In genomic region chr1:24567792-24568388, GRCh38 we compare ENCODE assay signal across 1 cellular context.
TF ChIP-seq lines count a peak whose summit lies in the region.

No MANE protein-coding gene starts in this region.

TF ChIP-seq in HepG2, 621 proteins besides CTCF, POLR2A, EP300 and RAD21 (continued from another document and continues in another):
- TF ChIP-seq TCF12 (IDR thresholded peaks at IDR 0.05) (no peak), TCF12 (CRISPR knock-in tag; IDR thresholded peaks at IDR 0.05) (peak; percentile 83; the same call in 1 of the 2 replicates), KMT2B (CRISPR knock-in tag; IDR thresholded peaks at IDR 0.05) (peak; percentile 68; the same call in 1 of the 2 replicates), ATF7 (IDR thresholded peaks at IDR 0.05) (no peak), ATF7 (CRISPR knock-in tag; IDR thresholded peaks at IDR 0.05) (no peak), AKNA (CRISPR knock-in tag; IDR thresholded peaks at IDR 0.05; ENCODE audit: borderline replicate concordance) (no peak), ZNF619 (CRISPR knock-in tag; IDR thresholded peaks at IDR 0.05) (peak; percentile 79; the same call in 1 of the 2 replicates), MIER2 (CRISPR knock-in tag; IDR thresholded peaks at IDR 0.05) (no peak; the same call in 1 of the 2 replicates), NCOA5 (CRISPR knock-in tag; IDR thresholded peaks at IDR 0.05) (no peak), RFXAP (CRISPR knock-in tag; IDR thresholded peaks at IDR 0.05; ENCODE audit: borderline replicate concordance) (no peak), KDM6A (CRISPR knock-in tag; IDR thresholded peaks at IDR 0.05; ENCODE audit: low read depth) (peak; percentile 98; the same call in 1 of the 2 replicates), HNF4G (IDR thresholded peaks at IDR 0.05; ENCODE audit: borderline replicate concordance, low read depth, low read length) (peak; percentile 90), HNF4G (CRISPR knock-in tag; IDR thresholded peaks at IDR 0.05; ENCODE audit: borderline replicate concordance, low read depth) (peak; percentile 91), PCBP1 (IDR thresholded peaks at IDR 0.05; ENCODE audit: borderline replicate concordance, low read depth, low read length) (no peak), ZNF607 (CRISPR knock-in tag; IDR thresholded peaks at IDR 0.05; ENCODE audit: borderline replicate concordance) (no peak), FOXM1 (CRISPR knock-in tag; IDR thresholded peaks at IDR 0.05) (no peak), MLX (CRISPR knock-in tag; IDR thresholded peaks at IDR 0.05) (peak; percentile 85), ZNF331 (CRISPR knock-in tag; IDR thresholded peaks at IDR 0.05) (peak; percentile 86), PTBP1 (IDR thresholded peaks at IDR 0.05; ENCODE audit: low read depth, low read length, poor library complexity, severe bottlenecking) (no peak), SMARCE1 (IDR thresholded peaks at IDR 0.05; ENCODE audit: borderline replicate concordance) (no peak), ZSCAN9 (CRISPR knock-in tag; IDR thresholded peaks at IDR 0.05; ENCODE audit: borderline replicate concordance) (peak; percentile 70), ZHX1 (CRISPR knock-in tag; IDR thresholded peaks at IDR 0.05; ENCODE audit: low read depth) (0 out of 2 replicates have a peak, but pooled peaks have one; percentile 51), YEATS4 (CRISPR knock-in tag; IDR thresholded peaks at IDR 0.05; ENCODE audit: borderline replicate concordance) (peak; percentile 34; the same call in 1 of the 2 replicates), MEIS2 (CRISPR knock-in tag; IDR thresholded peaks at IDR 0.05) (peak; percentile 96), ZNF30 (CRISPR knock-in tag; IDR thresholded peaks at IDR 0.05) (no peak), HBP1 (CRISPR knock-in tag; IDR thresholded peaks at IDR 0.05; ENCODE audit: low read depth) (no peak), GZF1 (CRISPR knock-in tag; IDR thresholded peaks at IDR 0.05) (0 out of 2 replicates have a peak, but pooled peaks have one; percentile 46), HMG20B (CRISPR knock-in tag; conservative IDR thresholded peaks at IDR 0.05) (peak; percentile 78), POGZ (CRISPR knock-in tag; IDR thresholded peaks at IDR 0.05) (peak; percentile 83), ZNF20 (CRISPR knock-in tag; IDR thresholded peaks at IDR 0.05) (no peak), ZNF251 (CRISPR knock-in tag; IDR thresholded peaks at IDR 0.05) (no peak), ZNF605 (CRISPR knock-in tag; IDR thresholded peaks at IDR 0.05) (peak; percentile 96), NR2C2 (CRISPR knock-in tag; IDR thresholded peaks at IDR 0.05; ENCODE audit: borderline replicate concordance) (peak; percentile 62; the same call in 1 of the 2 replicates), GFI1 (CRISPR knock-in tag; IDR thresholded peaks at IDR 0.05; ENCODE audit: borderline replicate concordance) (peak; percentile 83; the same call in 1 of the 2 replicates), MED8 (CRISPR knock-in tag; IDR thresholded peaks at IDR 0.05; ENCODE audit: insufficient replicate concordance) (peak; percentile 73), ZNF207 (IDR thresholded peaks at IDR 0.05; ENCODE audit: borderline replicate concordance) (no peak), CENPX (CRISPR knock-in tag; IDR thresholded peaks at IDR 0.05) (no peak), AHDC1 (CRISPR knock-in tag; IDR thresholded peaks at IDR 0.05; ENCODE audit: borderline replicate concordance) (peak; percentile 81; the same call in 1 of the 2 replicates), HIVEP1 (CRISPR knock-in tag; IDR thresholded peaks at IDR 0.05) (peak; percentile 83), ZBTB14 (CRISPR knock-in tag; IDR thresholded peaks at IDR 0.05) (no peak; the same call in 1 of the 2 replicates), FIP1L1 (IDR thresholded peaks at IDR 0.05; ENCODE audit: borderline replicate concordance, insufficient read depth, low read depth, low read length) (no peak), LCORL (IDR thresholded peaks at IDR 0.05) (no peak), LCORL (CRISPR knock-in tag; IDR thresholded peaks at IDR 0.05) (peak; percentile 94), ZNF234 (CRISPR knock-in tag; conservative IDR thresholded peaks at IDR 0.05) (no peak), ZNF556 (CRISPR knock-in tag; IDR thresholded peaks at IDR 0.05; ENCODE audit: borderline replicate concordance) (peak; percentile 88; the same call in 1 of the 2 replicates), REL (CRISPR knock-in tag; conservative IDR thresholded peaks at IDR 0.05) (no peak), NR2F1 (CRISPR knock-in tag; IDR thresholded peaks at IDR 0.05) (peak; percentile 29 to 67; a peak in 3 of 4 replicates), RELA (CRISPR knock-in tag; IDR thresholded peaks at IDR 0.05) (0 out of 2 replicates have a peak, but pooled peaks have one; percentile 43), RFX5 (IDR thresholded peaks at IDR 0.05; ENCODE audit: low read depth, low read length) (no peak), NR1H2 (CRISPR knock-in tag; IDR thresholded peaks at IDR 0.05; ENCODE audit: borderline replicate concordance, low read depth) (no peak), NCOR1 (IDR thresholded peaks at IDR 0.05; ENCODE audit: borderline replicate concordance, low read length) (peak; percentile 86), SIN3B (IDR thresholded peaks at IDR 0.05; ENCODE audit: low read length) (no peak), ZNF775 (CRISPR knock-in tag; IDR thresholded peaks at IDR 0.05; ENCODE audit: borderline replicate concordance) (no peak), ZNF451 (CRISPR knock-in tag; IDR thresholded peaks at IDR 0.05) (no peak), DNMT3B (CRISPR knock-in tag; conservative IDR thresholded peaks at IDR 0.05) (no peak)
